5 cellular contexts compared by ENCODE assay signal in the genomic region with DNA sequence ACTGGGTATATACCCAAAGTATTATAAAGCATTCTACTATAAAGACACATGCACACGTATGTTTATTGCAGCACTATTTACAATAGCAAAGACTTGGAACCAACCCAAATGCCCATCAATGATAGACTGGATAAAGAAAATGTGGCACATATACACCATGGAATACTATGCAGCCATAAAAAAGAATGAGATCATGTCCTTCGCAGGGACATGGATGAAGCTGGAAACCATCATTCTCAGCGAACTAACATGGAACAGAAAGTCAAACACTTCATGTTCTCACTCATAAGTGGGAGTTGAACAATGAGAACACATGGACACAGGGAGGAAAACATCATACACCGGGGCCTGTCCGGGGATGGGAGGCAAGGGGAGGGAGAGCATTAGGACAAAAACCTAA. TPM values are rescaled to one million over a fixed set of nuclear protein-coding genes. Genes with fewer than 3 reads are reported as not detected.
"Had no signal": no experiment of that assay in that cellular context is flagged by ENCODE, and none has a peak within 500 bp of the region (broad histone marks: within the 10 kb centered on the region; RNA-seq: fewer than 3 reads in every experiment).

No MANE protein-coding gene starts in this region.

RNA-seq across cellular contexts. Expression of a gene that starts 39.4 kb away (rescaled TPM):
- total RNA-seq: natural killer cell treated with Interleukin-12 subunit alpha and Interleukin-12 subunit beta and Interleukin-15 and Interleukin-18, amount 100 ng/mL, for 72 hours; osteoblast; osteocyte; pulmonary artery endothelial cell had no signal
- polyA plus RNA-seq: naive thymus-derived CD8-positive, alpha-beta T cell had no signal
